Comparison of ENCODE assay signal across 9 cellular contexts in genomic region chr7:140165422-140165821, GRCh38. TPM values are rescaled to one million over a fixed set of nuclear protein-coding genes. Genes with fewer than 3 reads are reported as not detected.
DNase-seq lines count a peak whose midpoint lies in the region; ATAC-seq and TF ChIP-seq lines count a peak whose summit lies in the region.
"Had no signal": no experiment of that assay in that cellular context is flagged by ENCODE, and none has a peak within 500 bp of the region (broad histone marks: within the 10 kb centered on the region; RNA-seq: fewer than 3 reads in every experiment).

No MANE protein-coding gene starts in this region.

- H3K4me1 ChIP-seq in endocrine pancreas (ENCODE audit: control insufficient read depth, insufficient read depth, low read length): peaks cover 10% of the 10 kb centered on the region
- no peaks in the 10 kb centered on the region for H3K4me1 ChIP-seq in colonic mucosa

- intact Hi-C loops in activated CD8-positive, alpha-beta T cell treated with anti-CD3 and anti-CD28 coated beads for 36 hours (cut with micrococcal nuclease): loop anchor here (10.0 kb wide), 1 partner anchor 81 kb away; no protein-coding TSS in a partner anchor
- intact Hi-C loops in colonic mucosa (cut with DNase I): no loop called here

- H3K36me3 ChIP-seq in endocrine pancreas (ENCODE audit: control insufficient read depth, insufficient read depth, low read length) (no peaks in the 10 kb centered on the region), colonic mucosa (no peaks in the 10 kb centered on the region)

- DNase-seq in activated CD8-positive, alpha-beta T cell treated with anti-CD3 and anti-CD28 coated beads for 36 hours: peak; percentile 21
- no peak for DNase-seq in activated CD8-positive, alpha-beta T cell treated with anti-CD3 and anti-CD28 coated beads, Interleukin-2, amount 10 ng/mL, durations not matched to agents 7 days and 5 days
- DNase-seq in NCI-H460 (ENCODE audit: extremely low read depth, low read depth): peak; percentile 63
- DNase-seq in skeletal muscle cell (ENCODE audit: low read depth): peak; percentile 75
- DNase-seq in colonic mucosa: no peak
- no peak for DNase-seq in NCI-H1105 treated with DMSO at 0.1 percent for 48 hours (lab: John Stamatoyannopoulos, UW)
- DNase-seq in NAMALWA (ENCODE audit: low spot score): no peak
- DNase-seq: naive B cell had no signal

- ATAC-seq in activated CD8-positive, alpha-beta T cell treated with anti-CD3 and anti-CD28 coated beads for 36 hours: peak; percentile 83
- no peak for ATAC-seq in activated CD8-positive, alpha-beta T cell treated with anti-CD3 and anti-CD28 coated beads, Interleukin-2, amount 10 ng/mL, durations not matched to agents 7 days and 5 days

- H3K4me3 ChIP-seq in endocrine pancreas (ENCODE audit: control insufficient read depth, insufficient read depth, low read length) (peak overlapping the region; percentile 49), skeletal muscle cell (ENCODE audit: low read depth, low read length) (no peak overlapping the region), colonic mucosa (no peak overlapping the region)

- H3K27ac ChIP-seq in colonic mucosa: no peak overlapping the region

- peak overlapping the region; percentile 59 for H3K4me3 Mint-ChIP-seq in activated CD8-positive, alpha-beta T cell treated with anti-CD3 and anti-CD28 coated beads for 36 hours
- no peak overlapping the region for H3K4me3 Mint-ChIP-seq in activated CD8-positive, alpha-beta T cell treated with anti-CD3 and anti-CD28 coated beads, Interleukin-2, amount 10 ng/mL, durations not matched to agents 7 days and 5 days

- no peaks in the 10 kb centered on the region for H3K9me3 Mint-ChIP-seq in activated CD8-positive, alpha-beta T cell treated with anti-CD3 and anti-CD28 coated beads for 36 hours
- H3K9me3 Mint-ChIP-seq in activated CD8-positive, alpha-beta T cell treated with anti-CD3 and anti-CD28 coated beads, Interleukin-2, amount 10 ng/mL, durations not matched to agents 7 days and 5 days (ENCODE audit: insufficient read depth): no peaks in the 10 kb centered on the region

- POLR2A ChIA-PET in activated CD8-positive, alpha-beta T cell treated with anti-CD3 and anti-CD28 coated beads for 36 hours (lab: Charles Lee): interaction anchor here (0.6 to 1.0 kb wide), 4 partner anchors 10 to 102 kb away, joined by 3 to 5 read pairs (median 4); partner anchors contain the start of gene PARP12
- POLR2A ChIA-PET in activated CD8-positive, alpha-beta T cell treated with anti-CD3 and anti-CD28 coated beads, Interleukin-2, amount 10 ng/mL, durations not matched to agents 7 days and 5 days (lab: Charles Lee): interaction anchor here (0.9 kb wide), 1 partner anchor 45 kb away, joined by 4 read pairs; no protein-coding TSS in a partner anchor

- CTCF ChIA-PET in activated CD8-positive, alpha-beta T cell treated with anti-CD3 and anti-CD28 coated beads for 36 hours (lab: Charles Lee): interaction anchor here (1.0 to 2.2 kb wide), 3 partner anchors 9 to 139 kb away, joined by 3 to 8 read pairs (median 5); partner anchors contain the start of gene KDM7A
- CTCF ChIA-PET in activated CD8-positive, alpha-beta T cell treated with anti-CD3 and anti-CD28 coated beads, Interleukin-2, amount 10 ng/mL, durations not matched to agents 7 days and 5 days (lab: Charles Lee): no interaction called here

- H3K9ac ChIP-seq in endocrine pancreas (ENCODE audit: control insufficient read depth, insufficient read depth, low read length) (no peak overlapping the region), colonic mucosa (ENCODE audit: low read depth in 2 of 2, low read length in 2 of 2) (no peak overlapping the region)

- H3K27me3 ChIP-seq in endocrine pancreas (ENCODE audit: control insufficient read depth, insufficient read depth, low read length) (no peaks in the 10 kb centered on the region), colonic mucosa (no peaks in the 10 kb centered on the region)

- peaks cover 80% of the 10 kb centered on the region for H3K4me1 Mint-ChIP-seq in activated CD8-positive, alpha-beta T cell treated with anti-CD3 and anti-CD28 coated beads for 36 hours (ENCODE audit: low read depth)
- peaks cover 44% of the 10 kb centered on the region for H3K4me1 Mint-ChIP-seq in activated CD8-positive, alpha-beta T cell treated with anti-CD3 and anti-CD28 coated beads, Interleukin-2, amount 10 ng/mL, durations not matched to agents 7 days and 5 days (ENCODE audit: low read depth)

- H3K9me3 ChIP-seq in endocrine pancreas (ENCODE audit: control insufficient read depth, low read length): no peaks in the 10 kb centered on the region
- no peaks in the 10 kb centered on the region for H3K9me3 ChIP-seq in colonic mucosa

- peak overlapping the region; percentile 96 for H3K27ac Mint-ChIP-seq in activated CD8-positive, alpha-beta T cell treated with anti-CD3 and anti-CD28 coated beads for 36 hours
- no peak overlapping the region for H3K27ac Mint-ChIP-seq in activated CD8-positive, alpha-beta T cell treated with anti-CD3 and anti-CD28 coated beads, Interleukin-2, amount 10 ng/mL, durations not matched to agents 7 days and 5 days

- H3K36me3 Mint-ChIP-seq in activated CD8-positive, alpha-beta T cell treated with anti-CD3 and anti-CD28 coated beads for 36 hours (ENCODE audit: low read depth): peaks cover 3% of the 10 kb centered on the region
- no peaks in the 10 kb centered on the region for H3K36me3 Mint-ChIP-seq in activated CD8-positive, alpha-beta T cell treated with anti-CD3 and anti-CD28 coated beads, Interleukin-2, amount 10 ng/mL, durations not matched to agents 7 days and 5 days (ENCODE audit: low read depth)
- H3K36me3 Mint-ChIP-seq: naive B cell had no signal

- no peak for TF ChIP-seq CTCF in activated CD8-positive, alpha-beta T cell treated with anti-CD3 and anti-CD28 coated beads for 36 hours (IDR thresholded peaks at IDR 0.05)
- no peak for TF ChIP-seq CTCF in colonic mucosa (IDR thresholded peaks at IDR 0.05)

- H3K27me3 Mint-ChIP-seq in activated CD8-positive, alpha-beta T cell treated with anti-CD3 and anti-CD28 coated beads for 36 hours: no peaks in the 10 kb centered on the region
- no peaks in the 10 kb centered on the region for H3K27me3 Mint-ChIP-seq in activated CD8-positive, alpha-beta T cell treated with anti-CD3 and anti-CD28 coated beads, Interleukin-2, amount 10 ng/mL, durations not matched to agents 7 days and 5 days (ENCODE audit: low read depth)
- H3K27me3 Mint-ChIP-seq: naive B cell had no signal

RNA-seq across cellular contexts. Expression of gene KDM7A, which starts 11.4 kb away (rescaled TPM):
- 10 to 100 TPM; 21.1 to 22.9 TPM for total RNA-seq in activated CD8-positive, alpha-beta T cell treated with anti-CD3 and anti-CD28 coated beads for 36 hours
- total RNA-seq in activated CD8-positive, alpha-beta T cell treated with anti-CD3 and anti-CD28 coated beads, Interleukin-2, amount 10 ng/mL, durations not matched to agents 7 days and 5 days: 1 to 10 TPM; 3.9 to 4.1 TPM
- 8.8 and 11.0 TPM in 2 replicates for total RNA-seq in NCI-H460 (2014; rRNA removed; shearing (Covaris generic))
- 0.97 and 1.9 TPM in 2 replicates for polyA plus RNA-seq in NCI-H460 (2014; cell fraction: nucleus; rRNA removed)
- total RNA-seq in colonic mucosa: 10 to 100 TPM; 14.7 to 37.5 TPM

Comparison
In these comparisons a context has a peak if more than half of its experiments do, and no peak if none do; other contexts are left out.
1. DNase-seq: peak in activated CD8-positive, alpha-beta T cell treated with anti-CD3 and anti-CD28 coated beads for 36 hours (single experiment), NCI-H460 (single experiment) and skeletal muscle cell (single experiment); none in activated CD8-positive, alpha-beta T cell treated with anti-CD3 and anti-CD28 coated beads, Interleukin-2, amount 10 ng/mL, durations not matched to agents 7 days and 5 days (single experiment), colonic mucosa (single experiment), NCI-H1105 treated with DMSO at 0.1 percent for 48 hours (single experiment) and NAMALWA (single experiment).